8 cellular contexts compared by ENCODE assay signal in genomic region chr10:79084012-79084971, GRCh38. TPM values are rescaled to one million over a fixed set of nuclear protein-coding genes. Genes with fewer than 3 reads are reported as not detected.
A peak's percentile ranks its signal among the peaks of the same experiment; 100 is the strongest.
DNase-seq lines count a peak whose midpoint lies in the region; ATAC-seq and TF ChIP-seq lines count a peak whose summit lies in the region.

No MANE protein-coding gene starts in this region.

- 0 out of 2 replicates have a peak, but pooled peaks cover under 1% of the 10 kb centered on the region for H4K20me1 ChIP-seq in DOHH2 (ENCODE audit: control insufficient read depth, insufficient read depth, low read depth, low read length)

- H3K9me2 ChIP-seq in DOHH2 (replicated peaks; ENCODE audit: control insufficient read depth, low read length) = no peaks in the 10 kb centered on the region

- no peaks in the 10 kb centered on the region for H3K9me3 ChIP-seq in DOHH2 (ENCODE audit: control insufficient read depth, insufficient read depth, low read length)

- peaks cover 23% of the 10 kb centered on the region for H3K4me1 Mint-ChIP-seq in activated CD4-positive, alpha-beta memory T cell treated with anti-CD3 and anti-CD28 coated beads, Interleukin-2, amount 10 ng/mL, durations not matched to agents 7 days and 5 days
- peaks cover 71% of the 10 kb centered on the region for H3K4me1 Mint-ChIP-seq in osteocyte (ENCODE audit: unreplicated experiment)

- peak overlapping the region; percentile 44 for H3K4me3 ChIP-seq in DOHH2 (ENCODE audit: low read length)

- H3K9me3 Mint-ChIP-seq in activated CD4-positive, alpha-beta memory T cell treated with anti-CD3 and anti-CD28 coated beads, Interleukin-2, amount 10 ng/mL, durations not matched to agents 7 days and 5 days = no peaks in the 10 kb centered on the region
- H3K9me3 Mint-ChIP-seq in osteocyte (ENCODE audit: unreplicated experiment) = no peaks in the 10 kb centered on the region

- no peak for ATAC-seq in GM18517 (IDR thresholded peaks at IDR 0.05; ENCODE audit: unreplicated experiment)
- ATAC-seq in HG03565 (IDR thresholded peaks at IDR 0.05; ENCODE audit: unreplicated experiment) = no peak

- peak overlapping the region; percentile 59 for H3K4me2 ChIP-seq in DOHH2 (ENCODE audit: low read length)

- no peaks in the 10 kb centered on the region for H3K36me3 ChIP-seq in DOHH2 (ENCODE audit: control insufficient read depth, low read length)

- no peaks in the 10 kb centered on the region for H3F3A ChIP-seq in DOHH2 (ENCODE audit: control insufficient read depth, insufficient read depth)

- no peaks in the 10 kb centered on the region for H3K36me3 Mint-ChIP-seq in activated CD4-positive, alpha-beta memory T cell treated with anti-CD3 and anti-CD28 coated beads, Interleukin-2, amount 10 ng/mL, durations not matched to agents 7 days and 5 days (ENCODE audit: low read depth)
- peaks cover under 1% of the 10 kb centered on the region for H3K36me3 Mint-ChIP-seq in osteocyte (ENCODE audit: unreplicated experiment)

- TF ChIP-seq RAD21 in Ishikawa (IDR thresholded peaks at IDR 0.05; ENCODE audit: low read depth) = no peak

- no peak overlapping the region for H3K27ac ChIP-seq in DOHH2 (ENCODE audit: low read depth, low read length)

- H3K27me3 ChIP-seq in DOHH2 (ENCODE audit: control insufficient read depth, low read length) = peaks cover 27% of the 10 kb centered on the region

- POLR2A ChIA-PET in activated CD4-positive, alpha-beta memory T cell treated with anti-CD3 and anti-CD28 coated beads, Interleukin-2, amount 10 ng/mL, durations not matched to agents 7 days and 5 days (lab: Charles Lee) = interaction anchor here (0.9 kb wide), 1 partner anchor 14 kb away, joined by 3 read pairs; no protein-coding TSS in a partner anchor

- no peaks in the 10 kb centered on the region for H3K27me3 Mint-ChIP-seq in activated CD4-positive, alpha-beta memory T cell treated with anti-CD3 and anti-CD28 coated beads, Interleukin-2, amount 10 ng/mL, durations not matched to agents 7 days and 5 days
- no peaks in the 10 kb centered on the region for H3K27me3 Mint-ChIP-seq in osteocyte (ENCODE audit: unreplicated experiment)

- no peak for TF ChIP-seq CTCF in DOHH2 (IDR thresholded peaks at IDR 0.05; ENCODE audit: low read depth, low read length, poor library complexity, severe bottlenecking)
- no peak for TF ChIP-seq CTCF in osteocyte (IDR thresholded peaks at IDR 0.05)

- H3K79me2 ChIP-seq in DOHH2 (ENCODE audit: control insufficient read depth, low read length) = no peaks in the 10 kb centered on the region

- H3K27ac Mint-ChIP-seq in activated CD4-positive, alpha-beta memory T cell treated with anti-CD3 and anti-CD28 coated beads, Interleukin-2, amount 10 ng/mL, durations not matched to agents 7 days and 5 days = peak overlapping the region; percentile 11
- peak overlapping the region; percentile 95 for H3K27ac Mint-ChIP-seq in osteocyte (ENCODE audit: unreplicated experiment)

- H3K4me1 ChIP-seq in DOHH2 (ENCODE audit: control insufficient read depth, low read length) = peaks cover 36% of the 10 kb centered on the region

- TF ChIP-seq EP300 in Ishikawa (IDR thresholded peaks at IDR 0.05; ENCODE audit: borderline replicate concordance) = no peak

- DNase-seq in activated CD4-positive, alpha-beta memory T cell treated with anti-CD3 and anti-CD28 coated beads, Interleukin-2, amount 10 ng/mL, durations not matched to agents 7 days and 5 days = peak; percentile 26
- DNase-seq in globus pallidus (ENCODE audit: low spot score) (peak; percentile 67), osteocyte (ENCODE audit: extremely low spot score, unreplicated experiment) (peak; percentile 88), NCI-H2081 (lab: John Stamatoyannopoulos, UW) (no peak)

- CTCF ChIA-PET in activated CD4-positive, alpha-beta memory T cell treated with anti-CD3 and anti-CD28 coated beads, Interleukin-2, amount 10 ng/mL, durations not matched to agents 7 days and 5 days (lab: Charles Lee) = no interaction called here

- no peak overlapping the region for H3K4me3 Mint-ChIP-seq in activated CD4-positive, alpha-beta memory T cell treated with anti-CD3 and anti-CD28 coated beads, Interleukin-2, amount 10 ng/mL, durations not matched to agents 7 days and 5 days
- no peak overlapping the region for H3K4me3 Mint-ChIP-seq in osteocyte (ENCODE audit: unreplicated experiment)

TF ChIP-seq in Ishikawa, 13 proteins besides CTCF, POLR2A, EP300 and RAD21:
- TF ChIP-seq TEAD4 (IDR thresholded peaks at IDR 0.05) = no peak
- TF ChIP-seq CEBPB (IDR thresholded peaks at IDR 0.05) = peak; percentile 98
- no peak for TF ChIP-seq EGR1 (IDR thresholded peaks at IDR 0.05)
- no peak for TF ChIP-seq YY1 (IDR thresholded peaks at IDR 0.05; ENCODE audit: low read depth)
- no peak for TF ChIP-seq FOXM1 (IDR thresholded peaks at IDR 0.05; ENCODE audit: borderline replicate concordance, low read depth)
- TF ChIP-seq TCF12 (IDR thresholded peaks at IDR 0.05; ENCODE audit: low read depth) = peak; percentile 34; the same call in 1 of the 2 replicates
- TF ChIP-seq NFIC (IDR thresholded peaks at IDR 0.05) = peak; percentile 83
- no peak for TF ChIP-seq CREB1 (IDR thresholded peaks at IDR 0.05; ENCODE audit: low read depth)
- TF ChIP-seq MAX (IDR thresholded peaks at IDR 0.05) = 0 out of 2 replicates have a peak, but pooled peaks have one; percentile 29
- TF ChIP-seq ZBTB7A (IDR thresholded peaks at IDR 0.05; ENCODE audit: low read depth) = no peak
- no peak for TF ChIP-seq REST (IDR thresholded peaks at IDR 0.05; ENCODE audit: low read depth)
- no peak for TF ChIP-seq USF1 (IDR thresholded peaks at IDR 0.05)
- no peak for TF ChIP-seq TAF1 (IDR thresholded peaks at IDR 0.05; ENCODE audit: low read depth)
TF ChIP-seq in Ishikawa: peak in this region for 4.

RNA-seq across cellular contexts. Expression of gene ZMIZ1, which starts 15.5 kb away (rescaled TPM):
- total RNA-seq in activated CD4-positive, alpha-beta memory T cell treated with anti-CD3 and anti-CD28 coated beads, Interleukin-2, amount 10 ng/mL, durations not matched to agents 7 days and 5 days = 10 to 100 TPM; 46.9 to 47.0 TPM
- total RNA-seq in osteocyte = 90.5 and 96.0 TPM in 2 replicates

Comparison
In these comparisons a context has a peak if more than half of its experiments do, and no peak if none do; other contexts are left out.
1. DNase-seq: peak in activated CD4-positive, alpha-beta memory T cell treated with anti-CD3 and anti-CD28 coated beads, Interleukin-2, amount 10 ng/mL, durations not matched to agents 7 days and 5 days (single experiment), globus pallidus (single experiment) and osteocyte (single experiment); none in NCI-H2081 (0 of 2).